Comparison of ENCODE assay signal across 2 cellular contexts in genomic region chr14:91961297-91962220, GRCh38.
TF ChIP-seq lines count a peak whose summit lies in the region.

No MANE protein-coding gene starts in this region.

TF ChIP-seq in WTC11, 78 proteins besides CTCF, POLR2A, EP300 and RAD21 (continued from another document):
- no peak for TF ChIP-seq IRF1 (CRISPR knock-in tag; IDR thresholded peaks at IDR 0.05)

TF ChIP-seq in K562, 482 proteins besides CTCF, POLR2A, EP300 and RAD21:
- TF ChIP-seq CTCFL (IDR thresholded peaks at IDR 0.05; ENCODE audit: borderline replicate concordance, insufficient read depth, low read depth, low read length, poor library complexity, severe bottlenecking) (no peak), NFRKB (IDR thresholded peaks at IDR 0.05; ENCODE audit: low read depth) (no peak), RNF2 (IDR thresholded peaks at IDR 0.05) (no peak), ZFX (CRISPR knock-in tag; IDR thresholded peaks at IDR 0.05) (no peak), CBX8 (IDR thresholded peaks at IDR 0.05; ENCODE audit: borderline replicate concordance, extremely low read depth, low read depth, low read length, poor library complexity, severe bottlenecking) (no peak), GTF2A2 (tag; IDR thresholded peaks at IDR 0.05) (no peak), SOX6 (IDR thresholded peaks at IDR 0.05) (no peak), MCM3 (IDR thresholded peaks at IDR 0.05) (no peak), RERE (CRISPR knock-in tag; IDR thresholded peaks at IDR 0.05; ENCODE audit: borderline replicate concordance) (no peak), ZSCAN29 (IDR thresholded peaks at IDR 0.05) (no peak), ZNF3 (CRISPR knock-in tag; IDR thresholded peaks at IDR 0.05) (no peak)
TF ChIP-seq in K562: peak in this region for 0.
